16 cellular contexts compared by ENCODE assay signal in the genomic region with DNA sequence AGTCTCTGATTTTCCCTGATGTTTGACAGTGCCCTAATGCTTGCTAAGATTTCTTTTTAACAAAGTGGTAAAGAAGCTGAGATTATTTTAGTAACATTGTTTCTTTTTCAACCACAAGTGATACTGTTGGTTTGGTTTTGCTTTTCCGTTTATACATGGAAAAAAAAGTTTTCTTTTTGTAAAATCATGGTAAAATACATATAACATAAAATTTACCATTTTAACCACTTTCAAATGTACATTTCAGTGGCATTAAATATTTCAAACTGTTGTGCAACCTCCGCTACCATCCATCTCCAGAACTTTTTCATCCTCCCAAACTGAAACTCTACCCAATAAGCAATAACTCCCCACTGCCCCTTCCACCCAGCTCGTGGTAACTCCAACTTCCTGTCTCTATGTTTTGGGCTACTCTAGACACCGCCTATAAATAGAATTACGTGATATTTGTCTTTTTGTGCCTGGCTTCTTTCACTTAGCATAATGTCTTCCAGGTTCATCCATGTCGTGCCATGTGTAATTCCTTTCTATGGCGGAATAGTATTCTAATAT. TPM values are rescaled to one million over a fixed set of nuclear protein-coding genes. Genes with fewer than 3 reads are reported as not detected.
DNase-seq lines count a peak whose midpoint lies in the region; ATAC-seq and TF ChIP-seq lines count a peak whose summit lies in the region.
"Had no signal": no experiment of that assay in that cellular context is flagged by ENCODE, and none has a peak within 500 bp of the region (broad histone marks: within the 10 kb centered on the region; RNA-seq: fewer than 3 reads in every experiment).

No MANE protein-coding gene starts in this region.

- peak overlapping the region; percentile 1; the same call in 1 of the 2 replicates for H3K9ac ChIP-seq in KMS-11
- no peak overlapping the region for H3K9ac ChIP-seq in neural progenitor cell

- H3K27ac Mint-ChIP-seq in activated CD4-positive, alpha-beta T cell treated with anti-CD3 and anti-CD28 coated beads, Interleukin-2, amount 10 ng/mL, durations not matched to agents 7 days and 5 days, result peak overlapping the region; percentile 68
- H3K27ac Mint-ChIP-seq in activated CD8-positive, alpha-beta T cell treated with anti-CD3 and anti-CD28 coated beads, Interleukin-2, amount 10 ng/mL, durations not matched to agents 7 days and 5 days, result peak overlapping the region; percentile 72
- no peak overlapping the region for H3K27ac Mint-ChIP-seq in neural progenitor cell

- H3K4me2 ChIP-seq in KMS-11, result peak overlapping the region; percentile 75
- no peak overlapping the region for H3K4me2 ChIP-seq in neural progenitor cell

- H3K27me3 ChIP-seq in KMS-11 (ENCODE audit: insufficient read depth, low read depth) (no peaks in the 10 kb centered on the region), neural progenitor cell (peaks cover 50% of the 10 kb centered on the region), transverse colon (peaks cover 17% of the 10 kb centered on the region)
- H3K27me3 ChIP-seq: right atrium auricular region, uterus had no signal

- TF ChIP-seq EP300 in transverse colon (IDR thresholded peaks at IDR 0.05; ENCODE audit: low read depth), result no peak

- H3K27ac ChIP-seq in KMS-11, result peak overlapping the region; percentile 49
- no peak overlapping the region for H3K27ac ChIP-seq in neural progenitor cell
- H3K27ac ChIP-seq in transverse colon, result no peak overlapping the region
- H3K27ac ChIP-seq: right atrium auricular region, uterus had no signal

- peaks cover 22% of the 10 kb centered on the region for H3K36me3 Mint-ChIP-seq in activated CD4-positive, alpha-beta T cell treated with anti-CD3 and anti-CD28 coated beads, Interleukin-2, amount 10 ng/mL, durations not matched to agents 7 days and 5 days (ENCODE audit: low read depth)
- H3K36me3 Mint-ChIP-seq in activated CD8-positive, alpha-beta T cell treated with anti-CD3 and anti-CD28 coated beads, Interleukin-2, amount 10 ng/mL, durations not matched to agents 7 days and 5 days (ENCODE audit: low read depth), result peaks cover 18% of the 10 kb centered on the region
- no peaks in the 10 kb centered on the region for H3K36me3 Mint-ChIP-seq in neural progenitor cell

- H3K4me3 ChIP-seq in KMS-11 (IDR thresholded peaks at IDR 0.05; ENCODE audit: insufficient read depth, low read depth, low read length), result no peak overlapping the region
- no peak overlapping the region for H3K4me3 ChIP-seq in neural progenitor cell
- H3K4me3 ChIP-seq in transverse colon, result no peak overlapping the region
- H3K4me3 ChIP-seq: right atrium auricular region, uterus had no signal

- H2AFZ ChIP-seq in KMS-11 (ENCODE audit: low read depth), result no peak overlapping the region
- H2AFZ ChIP-seq in neural progenitor cell (replicated peaks), result no peak overlapping the region

- H3K4me1 ChIP-seq in KMS-11 (ENCODE audit: low read depth, poor library complexity, severe bottlenecking) (peaks cover 78% of the 10 kb centered on the region), neural progenitor cell (peaks cover 5% of the 10 kb centered on the region), transverse colon (peaks cover 0 to 26% (median 14%) of the 10 kb centered on the region in 4 donors)

- no peaks in the 10 kb centered on the region; the same call in 1 of the 2 replicates for H4K20me1 ChIP-seq in KMS-11 (ENCODE audit: insufficient read depth)
- H4K20me1 ChIP-seq in neural progenitor cell (ENCODE audit: low read depth), result no peaks in the 10 kb centered on the region

- no peaks in the 10 kb centered on the region for H3K9me3 Mint-ChIP-seq in activated CD4-positive, alpha-beta T cell treated with anti-CD3 and anti-CD28 coated beads, Interleukin-2, amount 10 ng/mL, durations not matched to agents 7 days and 5 days
- no peaks in the 10 kb centered on the region for H3K9me3 Mint-ChIP-seq in activated CD8-positive, alpha-beta T cell treated with anti-CD3 and anti-CD28 coated beads, Interleukin-2, amount 10 ng/mL, durations not matched to agents 7 days and 5 days (ENCODE audit: insufficient read depth)
- H3K9me3 Mint-ChIP-seq in neural progenitor cell, result no peaks in the 10 kb centered on the region
- H3K9me3 Mint-ChIP-seq: neural crest cell had no signal

- intact Hi-C loops in posterior vena cava (cut with DNase I) (no loop called here), transverse colon (cut with DNase I; ENCODE audit: low total_unique reads) (no loop called here)

- TF ChIP-seq CTCF in KMS-11 (conservative IDR thresholded peaks at IDR 0.05; ENCODE audit: low read depth, low read length) (no peak), neural progenitor cell (IDR thresholded peaks at IDR 0.05) (no peak), transverse colon (IDR thresholded peaks at IDR 0.05) (no peak)

- WGBS in transverse colon (ENCODE audit: low coverage in 1 of 2), 2 donors, result 60 to 62% methylated on average over 7 of the region's 7 CpGs

- H3K36me3 ChIP-seq in KMS-11 (ENCODE audit: insufficient read depth) (no peaks in the 10 kb centered on the region), neural progenitor cell (no peaks in the 10 kb centered on the region), transverse colon (no peaks in the 10 kb centered on the region)
- H3K36me3 ChIP-seq: right atrium auricular region, uterus had no signal

- peaks cover 70% of the 10 kb centered on the region for H3K4me1 Mint-ChIP-seq in activated CD4-positive, alpha-beta T cell treated with anti-CD3 and anti-CD28 coated beads, Interleukin-2, amount 10 ng/mL, durations not matched to agents 7 days and 5 days
- H3K4me1 Mint-ChIP-seq in activated CD8-positive, alpha-beta T cell treated with anti-CD3 and anti-CD28 coated beads, Interleukin-2, amount 10 ng/mL, durations not matched to agents 7 days and 5 days (ENCODE audit: low read depth), result peaks cover 68% of the 10 kb centered on the region
- H3K4me1 Mint-ChIP-seq in neural progenitor cell, result no peaks in the 10 kb centered on the region
- H3K4me1 Mint-ChIP-seq: neural crest cell had no signal

- TF ChIP-seq POLR2A in transverse colon (IDR thresholded peaks at IDR 0.05), result no peak

- ATAC-seq in activated CD8-positive, alpha-beta T cell treated with anti-CD3 and anti-CD28 coated beads, Interleukin-2, amount 10 ng/mL, durations not matched to agents 7 days and 5 days, result no peak

- POLR2A ChIA-PET in activated CD4-positive, alpha-beta T cell treated with anti-CD3 and anti-CD28 coated beads, Interleukin-2, amount 10 ng/mL, durations not matched to agents 7 days and 5 days (lab: Charles Lee), result no interaction called here
- POLR2A ChIA-PET in activated CD8-positive, alpha-beta T cell treated with anti-CD3 and anti-CD28 coated beads, Interleukin-2, amount 10 ng/mL, durations not matched to agents 7 days and 5 days (lab: Charles Lee), result interaction anchor here (0.6 to 1.4 kb wide), 3 partner anchors 10 to 137 kb away, joined by 3 to 4 read pairs (median 3); partner anchors contain the start of gene NUBP1

- H3K4me3 Mint-ChIP-seq in activated CD4-positive, alpha-beta T cell treated with anti-CD3 and anti-CD28 coated beads, Interleukin-2, amount 10 ng/mL, durations not matched to agents 7 days and 5 days, result peak overlapping the region; percentile 84
- H3K4me3 Mint-ChIP-seq in activated CD8-positive, alpha-beta T cell treated with anti-CD3 and anti-CD28 coated beads, Interleukin-2, amount 10 ng/mL, durations not matched to agents 7 days and 5 days, result peak overlapping the region; percentile 50
- H3K4me3 Mint-ChIP-seq in neural progenitor cell, result no peak overlapping the region
- H3K4me3 Mint-ChIP-seq: neural crest cell had no signal

- in situ Hi-C loops in transverse colon (cut with MboI; ENCODE audit: low pct_ligation_motif_present in 1 of 4, low pct_unique_long_range_greater_than_20kb in 1 of 4, low sequenced_read_pairs in 3 of 4), result loop anchor here in 1 of 4 donors (25.0 kb wide), 1 partner anchor 619 kb away; no protein-coding TSS in a partner anchor

- H3K27me3 Mint-ChIP-seq in activated CD4-positive, alpha-beta T cell treated with anti-CD3 and anti-CD28 coated beads, Interleukin-2, amount 10 ng/mL, durations not matched to agents 7 days and 5 days, result peaks cover 19% of the 10 kb centered on the region
- H3K27me3 Mint-ChIP-seq in activated CD8-positive, alpha-beta T cell treated with anti-CD3 and anti-CD28 coated beads, Interleukin-2, amount 10 ng/mL, durations not matched to agents 7 days and 5 days (ENCODE audit: low read depth), result peaks cover 2% of the 10 kb centered on the region
- peaks cover 6% of the 10 kb centered on the region for H3K27me3 Mint-ChIP-seq in neural progenitor cell (ENCODE audit: insufficient read depth, low read depth)

- CTCF ChIA-PET in activated CD4-positive, alpha-beta T cell treated with anti-CD3 and anti-CD28 coated beads, Interleukin-2, amount 10 ng/mL, durations not matched to agents 7 days and 5 days (lab: Charles Lee), result interaction anchor here (0.6 kb wide), 1 partner anchor 728 kb away, joined by 4 read pairs; no protein-coding TSS in a partner anchor
- CTCF ChIA-PET in activated CD8-positive, alpha-beta T cell treated with anti-CD3 and anti-CD28 coated beads, Interleukin-2, amount 10 ng/mL, durations not matched to agents 7 days and 5 days (lab: Charles Lee), result interaction anchor here (0.7 to 2.3 kb wide), 2 partner anchors 10 to 38 kb away, joined by 3 to 11 read pairs; no protein-coding TSS in a partner anchor

- peak; percentile 17 for DNase-seq in activated CD4-positive, alpha-beta T cell treated with anti-CD3 and anti-CD28 coated beads, Interleukin-2, amount 10 ng/mL, durations not matched to agents 7 days and 5 days
- no peak for DNase-seq in activated CD4-positive, alpha-beta T cell treated with anti-CD3 and anti-CD28 coated beads for 4 hours
- no peak for DNase-seq in activated CD8-positive, alpha-beta T cell treated with anti-CD3 and anti-CD28 coated beads, Interleukin-2, amount 10 ng/mL, durations not matched to agents 7 days and 5 days
- DNase-seq in posterior vena cava (ENCODE audit: low spot score) (peak; percentile 13), neural progenitor cell (ENCODE audit: low spot score) (no peak), transverse colon (no peak), T1000 (lab: John Stamatoyannopoulos, UW) (no peak)
- DNase-seq: activated CD8-positive, alpha-beta memory T cell treated with anti-CD3 and anti-CD28 coated beads for 24 hours; activated naive CD4-positive, alpha-beta T cell treated with anti-CD3 and anti-CD28 coated beads, Interleukin-2, amount 50 U/mL, for 16 hours; effector CD8-positive, alpha-beta T cell; NCI-H2029; Right ventricle myocardium superior; uterus had no signal

- H3K79me2 ChIP-seq in KMS-11 (ENCODE audit: insufficient read depth, low read depth) (peaks cover 68% of the 10 kb centered on the region), neural progenitor cell (ENCODE audit: low read depth) (no peaks in the 10 kb centered on the region)

- no peaks in the 10 kb centered on the region for H3K9me3 ChIP-seq in neural progenitor cell (ENCODE audit: low read depth)
- no peaks in the 10 kb centered on the region for H3K9me3 ChIP-seq in transverse colon
- H3K9me3 ChIP-seq: right atrium auricular region, uterus had no signal

- no peaks in the 10 kb centered on the region for H3F3A ChIP-seq in neural progenitor cell (ENCODE audit: low read depth)

RNA-seq across cellular contexts. Expression of gene CIITA, which starts 4.6 kb away (rescaled TPM):
- total RNA-seq in activated CD4-positive, alpha-beta T cell treated with anti-CD3 and anti-CD28 coated beads, Interleukin-2, amount 10 ng/mL, durations not matched to agents 7 days and 5 days, result 10 to 100 TPM; 21.5 to 24.6 TPM
- total RNA-seq in activated CD8-positive, alpha-beta T cell treated with anti-CD3 and anti-CD28 coated beads, Interleukin-2, amount 10 ng/mL, durations not matched to agents 7 days and 5 days, result 10 to 100 TPM; 23.3 to 23.6 TPM
- total RNA-seq in posterior vena cava, result 10 to 100 TPM; 10.0 to 11.9 TPM
- total RNA-seq in neural progenitor cell (ENCODE audit: low replicate concordance), result not detected in 2 replicates
- 10 to 100 TPM in 2 of 4 donors, 1 to 10 TPM in 2; 1.2 to 26.9 (median 13.9) TPM for total RNA-seq in transverse colon
- total RNA-seq: neural crest cell had no signal

Comparison
In these comparisons a context has a peak if more than half of its experiments do, and no peak if none do; other contexts are left out.
1. DNase-seq: peak in activated CD4-positive, alpha-beta T cell treated with anti-CD3 and anti-CD28 coated beads, Interleukin-2, amount 10 ng/mL, durations not matched to agents 7 days and 5 days (single experiment) and posterior vena cava (single experiment); none in activated CD4-positive, alpha-beta T cell treated with anti-CD3 and anti-CD28 coated beads for 4 hours (0 of 2), activated CD8-positive, alpha-beta T cell treated with anti-CD3 and anti-CD28 coated beads, Interleukin-2, amount 10 ng/mL, durations not matched to agents 7 days and 5 days (single experiment), neural progenitor cell (single experiment), transverse colon (single experiment) and T1000 (single experiment).